Comparison of ENCODE assay signal across 19 cellular contexts in genomic region chr17:6204203-6204722, GRCh38.
"Had no signal": no experiment of that assay in that cellular context is flagged by ENCODE, and none has a peak within 500 bp of the region (broad histone marks: within the 10 kb centered on the region; RNA-seq: fewer than 3 reads in every experiment).

No MANE protein-coding gene starts in this region.

- H3K27ac ChIP-seq: coronary artery, dorsolateral prefrontal cortex, esophagus squamous epithelium, gastrocnemius medialis, heart right ventricle, left lung, lower lobe of right lung had no signal

- ATAC-seq: gastrocnemius medialis, heart right ventricle, left cardiac atrium, left lung, left ventricle myocardium superior, lower lobe of right lung, mucosa of descending colon had no signal

- H3K36me3 Mint-ChIP-seq: mesothelial cell of epicardium had no signal

- H3K4me3 ChIP-seq: coronary artery, dorsolateral prefrontal cortex, esophagus squamous epithelium, gastrocnemius medialis, heart right ventricle, left lung, lower lobe of right lung, mucosa of descending colon had no signal

- H3K36me3 ChIP-seq: esophagus squamous epithelium, gastrocnemius medialis, heart right ventricle, left lung, lower lobe of right lung had no signal

- H3K9me3 ChIP-seq: esophagus squamous epithelium, gastrocnemius medialis, left lung, lower lobe of right lung, mucosa of descending colon had no signal

- H3K27ac Mint-ChIP-seq: mesothelial cell of epicardium had no signal

- H3K9me3 Mint-ChIP-seq: mesothelial cell of epicardium had no signal

- H3K4me1 Mint-ChIP-seq: mesothelial cell of epicardium had no signal

- H3K4me1 ChIP-seq: esophagus squamous epithelium, gastrocnemius medialis, heart right ventricle, left lung, lower lobe of right lung had no signal

- DNase-seq: dermis blood vessel endothelial cell; dorsolateral prefrontal cortex; effector CD4-positive, alpha-beta T cell; effector memory CD4-positive, alpha-beta T cell; esophagus squamous epithelium; foreskin melanocyte; gastrocnemius medialis; glutamatergic neuron; head of caudate nucleus; heart right ventricle; hippocampal formation; left cardiac atrium; left lung; left ventricle myocardium superior; lower lobe of right lung; mesenchymal stem cell; mucosa of descending colon had no signal

- H3K4me3 Mint-ChIP-seq: mesothelial cell of epicardium had no signal
